16 cellular contexts compared by ENCODE assay signal in genomic region chr1:160454371-160455152, GRCh38. TPM values are rescaled to one million over a fixed set of nuclear protein-coding genes. Genes with fewer than 3 reads are reported as not detected.
DNase-seq lines count a peak whose midpoint lies in the region; ATAC-seq, FAIRE-seq and TF ChIP-seq lines count a peak whose summit lies in the region.
"Had no signal": no experiment of that assay in that cellular context is flagged by ENCODE, and none has a peak within 500 bp of the region (broad histone marks: within the 10 kb centered on the region; RNA-seq: fewer than 3 reads in every experiment).

No MANE protein-coding gene starts in this region.

- H3K27me3 Mint-ChIP-seq in activated T-cell treated with anti-CD3 and anti-CD28 coated beads, Interleukin-2, amount 50 U/mL, for 72 hours (ENCODE audit: low read depth): no peaks in the 10 kb centered on the region
- no peaks in the 10 kb centered on the region for H3K27me3 Mint-ChIP-seq in activated B cell treated with CpG ODN at 0.5 μM for 24 hours
- no peaks in the 10 kb centered on the region for H3K27me3 Mint-ChIP-seq in naive thymus-derived CD8-positive, alpha-beta T cell

- no peaks in the 10 kb centered on the region for H3K36me3 ChIP-seq in H7 (replicated peaks; ENCODE audit: control insufficient read depth, insufficient read depth, low read length)

- no peak overlapping the region for H3K4me3 ChIP-seq in H7 (ENCODE audit: insufficient read depth, low read depth, low read length)
- H3K4me3 ChIP-seq: PC-9 had no signal

- no peaks in the 10 kb centered on the region for H3K27me3 ChIP-seq in H7 (ENCODE audit: control insufficient read depth, insufficient read depth, low read length)

- TF ChIP-seq CTCF in activated B cell treated with CpG ODN at 0.5 μM for 24 hours (IDR thresholded peaks at IDR 0.05): no peak

- H3K4me1 Mint-ChIP-seq in activated T-cell treated with anti-CD3 and anti-CD28 coated beads, Interleukin-2, amount 50 U/mL, for 72 hours (ENCODE audit: low read depth): peaks cover 89% of the 10 kb centered on the region
- peaks cover 79% of the 10 kb centered on the region for H3K4me1 Mint-ChIP-seq in activated B cell treated with CpG ODN at 0.5 μM for 24 hours
- H3K4me1 Mint-ChIP-seq in naive thymus-derived CD8-positive, alpha-beta T cell: peaks cover 16 to 53% (median 47%) of the 10 kb centered on the region in 4 donors

- H3K27ac Mint-ChIP-seq in activated T-cell treated with anti-CD3 and anti-CD28 coated beads, Interleukin-2, amount 50 U/mL, for 72 hours: peak overlapping the region; percentile 99
- H3K27ac Mint-ChIP-seq in activated B cell treated with CpG ODN at 0.5 μM for 24 hours: peak overlapping the region; percentile 83
- H3K27ac Mint-ChIP-seq in naive thymus-derived CD8-positive, alpha-beta T cell: peak overlapping the region in 6 of 10 donors; percentile 39 to 79 (median 71)

- no peaks in the 10 kb centered on the region for H3K36me3 Mint-ChIP-seq in activated T-cell treated with anti-CD3 and anti-CD28 coated beads, Interleukin-2, amount 50 U/mL, for 72 hours (ENCODE audit: insufficient read depth in 2 of 2)
- H3K36me3 Mint-ChIP-seq in activated B cell treated with CpG ODN at 0.5 μM for 24 hours (ENCODE audit: low read depth): no peaks in the 10 kb centered on the region
- H3K36me3 Mint-ChIP-seq in naive thymus-derived CD8-positive, alpha-beta T cell: no peaks in the 10 kb centered on the region

- peak; percentile 81 for FAIRE-seq in GM18507 (lab: Jason Lieb, UNC)
- FAIRE-seq: D721Med had no signal

- intact Hi-C loops in activated B cell treated with CpG ODN at 0.5 μM for 24 hours (cut with micrococcal nuclease): loop anchor here (1.0 to 5.0 kb wide), 3 partner anchors 10 to 68 kb away; partner anchors contain the start of gene SLAMF6

- peaks cover 0 to under 1% of the 10 kb centered on the region in 2 donors for H3K9me3 Mint-ChIP-seq in activated T-cell treated with anti-CD3 and anti-CD28 coated beads, Interleukin-2, amount 50 U/mL, for 72 hours
- H3K9me3 Mint-ChIP-seq in activated B cell treated with CpG ODN at 0.5 μM for 24 hours: no peaks in the 10 kb centered on the region
- H3K9me3 Mint-ChIP-seq in naive thymus-derived CD8-positive, alpha-beta T cell: no peaks in the 10 kb centered on the region

- CTCF ChIA-PET in activated B cell treated with CpG ODN at 0.5 μM for 24 hours (lab: Charles Lee): interaction anchor here (0.9 to 1.0 kb wide), 3 partner anchors 14 to 153 kb away, joined by 3 read pairs; no protein-coding TSS in a partner anchor

- POLR2A ChIA-PET in activated B cell treated with CpG ODN at 0.5 μM for 24 hours (lab: Charles Lee): interaction anchor here (0.6 to 2.7 kb wide), 13 partner anchors 10 to 678 kb away, joined by 3 to 22 read pairs (median 5); partner anchors contain the start of gene DEDD
- POLR2A ChIA-PET in naive thymus-derived CD8-positive, alpha-beta T cell (lab: Charles Lee): interaction anchor here (0.7 to 1.3 kb wide), 2 partner anchors 8 to 1475 kb away, joined by 3 to 5 read pairs; no protein-coding TSS in a partner anchor

- ATAC-seq in activated T-cell treated with anti-CD3 and anti-CD28 coated beads, Interleukin-2, amount 50 U/mL, for 72 hours (replicated peaks in 1 of 2): peak; percentile 83 to 88
- ATAC-seq in activated B cell treated with CpG ODN at 0.5 μM for 24 hours (ENCODE audit: low read depth): peak; percentile 56
- ATAC-seq in naive thymus-derived CD8-positive, alpha-beta T cell: no peak
- no peak for ATAC-seq in GM21619 (IDR thresholded peaks at IDR 0.05; ENCODE audit: unreplicated experiment)

- H3K4me3 Mint-ChIP-seq in activated T-cell treated with anti-CD3 and anti-CD28 coated beads, Interleukin-2, amount 50 U/mL, for 72 hours: peak overlapping the region; percentile 68 to 89
- no peak overlapping the region for H3K4me3 Mint-ChIP-seq in activated B cell treated with CpG ODN at 0.5 μM for 24 hours
- peak overlapping the region in 1 of 10 donors; percentile 33 for H3K4me3 Mint-ChIP-seq in naive thymus-derived CD8-positive, alpha-beta T cell

- DNase-seq in activated T-cell treated with anti-CD3 and anti-CD28 coated beads, Interleukin-2, amount 50 U/mL, for 72 hours: peak in 1 of 2 donors; percentile 60
- no peak for DNase-seq in activated T-cell treated with anti-CD3 and anti-CD28 coated beads, Interleukin-2, amount 50 U/mL, for 1 hour
- no peak for DNase-seq in GM18507 (ENCODE audit: extremely low spot score, insufficient read length, low read depth)
- no peak for DNase-seq in activated B cell treated with CpG ODN at 0.5 μM for 24 hours
- no peak for DNase-seq in naive thymus-derived CD8-positive, alpha-beta T cell
- DNase-seq in NCI-H345 (lab: John Stamatoyannopoulos, UW): no peak
- no peak for DNase-seq in H7
- DNase-seq: aorta, foreskin fibroblast, GF-D8, NCI-H187 treated with DMSO at 0.1 percent for 48 hours, NCI-H524, PC-9, posterior cingulate gyrus had no signal

RNA-seq across cellular contexts. Expression of gene VANGL2, which starts 54.2 kb away (rescaled TPM):
- under 1 TPM; 0.28 to 0.55 TPM for total RNA-seq in activated T-cell treated with anti-CD3 and anti-CD28 coated beads, Interleukin-2, amount 50 U/mL, for 72 hours
- 4.1 and 5.5 TPM in 2 replicates for total RNA-seq in activated B cell treated with CpG ODN at 0.5 μM for 24 hours
- under 1 TPM; 0.10 to 0.14 TPM for total RNA-seq in naive thymus-derived CD8-positive, alpha-beta T cell
- not detected for polyA plus RNA-seq in naive thymus-derived CD8-positive, alpha-beta T cell
- total RNA-seq in H7 (2014; rRNA removed; shearing (Covaris generic)): 32.7 and 36.9 TPM in 2 replicates

Comparison
In these comparisons a context has a peak if more than half of its experiments do, and no peak if none do; other contexts are left out.
1. ATAC-seq: peak in activated T-cell treated with anti-CD3 and anti-CD28 coated beads, Interleukin-2, amount 50 U/mL, for 72 hours (2 of 2) and activated B cell treated with CpG ODN at 0.5 μM for 24 hours (single experiment); none in naive thymus-derived CD8-positive, alpha-beta T cell (0 of 2) and GM21619 (single experiment).
2. Peak in every context shown above with its lines, with median percentiles within 50 percentile points of each other: H3K27ac Mint-ChIP-seq.